1 cellular context compared by ENCODE assay signal in genomic region chr5:140710899-140711552, GRCh38.
A peak's percentile ranks its signal among the peaks of the same experiment; 100 is the strongest.
TF ChIP-seq lines count a peak whose summit lies in the region.

No MANE protein-coding gene starts in this region.

TF ChIP-seq in Ishikawa, 13 proteins besides CTCF, POLR2A, EP300 and RAD21 (continued from another document):
- TF ChIP-seq CREB1 (IDR thresholded peaks at IDR 0.05; ENCODE audit: low read depth) (peak; percentile 63; the same call in 1 of the 2 replicates), USF1 (IDR thresholded peaks at IDR 0.05) (no peak), MAX (IDR thresholded peaks at IDR 0.05) (no peak), TEAD4 (IDR thresholded peaks at IDR 0.05) (peak; percentile 89), EGR1 (IDR thresholded peaks at IDR 0.05) (peak; percentile 24; the same call in 1 of the 2 replicates), YY1 (IDR thresholded peaks at IDR 0.05; ENCODE audit: low read depth) (0 out of 2 replicates have a peak, but pooled peaks have one; percentile 51)
